In genomic region chr1:228276361-228276831, GRCh38 we compare ENCODE assay signal across 8 cellular contexts.
A peak's percentile ranks its signal among the peaks of the same experiment; 100 is the strongest.
DNase-seq lines count a peak whose midpoint lies in the region; ATAC-seq and TF ChIP-seq lines count a peak whose summit lies in the region.

No MANE protein-coding gene starts in this region.

- DNase-seq in heart left ventricle = peak in 1 of 5 donors; percentile 20
- DNase-seq in Right ventricle myocardium superior = no peak
- peak; percentile 16 for DNase-seq in central memory CD4-positive, alpha-beta T cell
- no peak for DNase-seq in stimulated activated CD4-positive, alpha-beta T cell treated with anti-CD3 and anti-CD28 coated beads, Interleukin-12 subunit alpha, Interleukin-12 subunit beta, amount 100 ng/mL, for 4 hours
- DNase-seq in activated effector memory CD4-positive, alpha-beta T cell treated with anti-CD3 and anti-CD28 coated beads, Interleukin-2, amount 50 U/mL, for 16 hours = no peak
- DNase-seq in SK-N-SH = no peak
- DNase-seq in stimulated activated CD4-positive, alpha-beta T cell treated with anti-CD3 and anti-CD28 coated beads, Interleukin-2, amount 100 ng/mL, for 48 hours = no peak

- H3K4me1 ChIP-seq in heart left ventricle (peaks cover 0 to 25% (median 9%) of the 10 kb centered on the region in 12 donors), muscle layer of duodenum (ENCODE audit: control insufficient read depth in 1 of 2, insufficient read depth in 2 of 2, low read length in 2 of 2) (peaks cover 0 to 10% of the 10 kb centered on the region in 2 donors), SK-N-SH (ENCODE audit: control insufficient read depth in 1 of 2, insufficient read depth in 2 of 2, low read depth in 1 of 2, low read length in 1 of 2) (no peaks in the 10 kb centered on the region)

- H4K20me1 ChIP-seq in SK-N-SH (ENCODE audit: insufficient read depth) = no peaks in the 10 kb centered on the region

- H3K27ac ChIP-seq in heart left ventricle (peak overlapping the region in 9 of 12 donors; percentile 6 to 80 (median 42)), muscle layer of duodenum (ENCODE audit: low read length) (no peak overlapping the region), SK-N-SH (ENCODE audit: low read depth in 2 of 2, low read length in 1 of 2) (no peak overlapping the region)

- H3K79me2 ChIP-seq in SK-N-SH (ENCODE audit: insufficient read depth) = no peaks in the 10 kb centered on the region

- POLR2A ChIA-PET in SK-N-SH (lab: Yijun Ruan, JAX) = no interaction called here

- H3K9me3 ChIP-seq in heart left ventricle = no peaks in the 10 kb centered on the region
- no peaks in the 10 kb centered on the region for H3K9me3 ChIP-seq in muscle layer of duodenum (ENCODE audit: control insufficient read depth in 1 of 2, low read length in 2 of 2)
- H3K9me3 ChIP-seq in SK-N-SH = no peaks in the 10 kb centered on the region

- H3K27me3 ChIP-seq in heart left ventricle (no peaks in the 10 kb centered on the region), muscle layer of duodenum (ENCODE audit: low read depth, low read length) (no peaks in the 10 kb centered on the region), SK-N-SH (ENCODE audit: insufficient read depth) (no peaks in the 10 kb centered on the region)

- H3F3A ChIP-seq in SK-N-SH (replicated peaks; ENCODE audit: insufficient read depth) = no peaks in the 10 kb centered on the region

- no peak for TF ChIP-seq EP300 in SK-N-SH (IDR thresholded peaks at IDR 0.05; ENCODE audit: borderline replicate concordance in 1 of 2, low read depth in 1 of 2, low read length in 1 of 2)

- H2AFZ ChIP-seq in SK-N-SH (ENCODE audit: low read depth) = no peak overlapping the region

- H3K36me3 ChIP-seq in heart left ventricle (peaks cover 0 to 95% (median 39%) of the 10 kb centered on the region in 9 donors), muscle layer of duodenum (ENCODE audit: control insufficient read depth in 1 of 2, insufficient read depth in 2 of 2, low read length in 2 of 2) (peaks cover 0 to 11% of the 10 kb centered on the region in 2 donors), SK-N-SH (replicated peaks in 1 of 2; ENCODE audit: control insufficient read depth in 1 of 2, insufficient read depth in 2 of 2, low read length in 1 of 2) (no peaks in the 10 kb centered on the region)

- no peak for TF ChIP-seq POLR2A in heart left ventricle (IDR thresholded peaks at IDR 0.05)

- no peak for TF ChIP-seq RAD21 in SK-N-SH (IDR thresholded peaks at IDR 0.05; ENCODE audit: low read length)

- CTCF ChIA-PET in SK-N-SH (lab: Yijun Ruan, JAX) = interaction anchor here (1.0 kb wide), 1 partner anchor 14 kb away, joined by 3 read pairs; no protein-coding TSS in a partner anchor

- 26 to 54% (median 38%) methylated on average over 5 to 37 of the region's 37 CpGs for WGBS in heart left ventricle, 4 donors
- 100% methylated on average over 4 of the region's 37 CpGs for WGBS in SK-N-SH (ENCODE audit: low lambda C conversion rate)

- intact Hi-C loops in heart left ventricle (cut with DNase I) (loop anchor here in 4 of 10 donors (5.0 to 10.0 kb wide), 2 partner anchors 139 to 142 kb away; no protein-coding TSS in a partner anchor), Right ventricle myocardium superior (cut with DNase I) (no loop called here)

- TF ChIP-seq CTCF in heart left ventricle (IDR thresholded peaks at IDR 0.05) (no peak), SK-N-SH (IDR thresholded peaks at IDR 0.05) (no peak)

- H3K4me2 ChIP-seq in SK-N-SH = no peak overlapping the region

- no peaks in the 10 kb centered on the region for H3K9me2 ChIP-seq in SK-N-SH

- ATAC-seq in heart left ventricle = no peak
- no peak for ATAC-seq in Right ventricle myocardium superior (ENCODE audit: poor library complexity)

- no peak overlapping the region for H3K9ac ChIP-seq in SK-N-SH

- H3K4me3 ChIP-seq in heart left ventricle (peak overlapping the region; percentile 17 to 70 (median 61)), muscle layer of duodenum (ENCODE audit: low read depth in 1 of 2, low read length in 2 of 2) (peak overlapping the region; percentile 53 to 74), SK-N-SH (ENCODE audit: low read depth in 2 of 2, low read length in 1 of 2) (no peak overlapping the region)

TF ChIP-seq in SK-N-SH, 30 proteins besides CTCF, POLR2A, EP300 and RAD21:
- no peak for TF ChIP-seq RXRA (IDR thresholded peaks at IDR 0.05; ENCODE audit: borderline replicate concordance, low read depth)
- no peak for TF ChIP-seq ELF1 (IDR thresholded peaks at IDR 0.05)
- TF ChIP-seq FOXM1 (IDR thresholded peaks at IDR 0.05; ENCODE audit: low read depth) = no peak
- TF ChIP-seq TCF12 (IDR thresholded peaks at IDR 0.05) = no peak
- TF ChIP-seq SMC3 (IDR thresholded peaks at IDR 0.05; ENCODE audit: low read depth, low read length) = no peak
- no peak for TF ChIP-seq SIN3A (IDR thresholded peaks at IDR 0.05; ENCODE audit: borderline replicate concordance, low read depth, low read length)
- no peak for TF ChIP-seq NRF1 (IDR thresholded peaks at IDR 0.05; ENCODE audit: low read depth, low read length)
- no peak for TF ChIP-seq POLR2AphosphoS5 (IDR thresholded peaks at IDR 0.05; ENCODE audit: low read depth, low read length)
- no peak for TF ChIP-seq ZBTB33 (IDR thresholded peaks at IDR 0.05; ENCODE audit: borderline replicate concordance, low read depth)
- no peak for TF ChIP-seq REST (IDR thresholded peaks at IDR 0.05; ENCODE audit: low read depth, low read length)
- TF ChIP-seq CHD2 (IDR thresholded peaks at IDR 0.05; ENCODE audit: low read length, partially characterized antibody) = no peak
- no peak for TF ChIP-seq JUND (IDR thresholded peaks at IDR 0.05)

Comparison
In these comparisons a context has a peak if more than half of its experiments do, and no peak if none do; other contexts are left out.
1. H3K27ac ChIP-seq: peak in heart left ventricle (9 of 12); none in muscle layer of duodenum (single experiment) and SK-N-SH (0 of 2).
2. H3K4me3 ChIP-seq: peak in heart left ventricle (12 of 12) and muscle layer of duodenum (2 of 2); none in SK-N-SH (0 of 2).